Comparison of ENCODE assay signal across 9 cellular contexts in genomic region chr6:169589293-169589692, GRCh38.
DNase-seq lines count a peak whose midpoint lies in the region; ATAC-seq, FAIRE-seq and TF ChIP-seq lines count a peak whose summit lies in the region.
"Had no signal": no experiment of that assay in that cellular context is flagged by ENCODE, and none has a peak within 500 bp of the region (broad histone marks: within the 10 kb centered on the region; RNA-seq: fewer than 3 reads in every experiment).

No MANE protein-coding gene starts in this region.

- FAIRE-seq in HTR-8/SVneo (lab: Jason Lieb, UNC), result no peak

- H3K27me3 Mint-ChIP-seq in activated naive CD8-positive, alpha-beta T cell treated with anti-CD3 and anti-CD28 coated beads, Interleukin-2, amount 50 U/mL, for 24 hours, result no peaks in the 10 kb centered on the region

- no peaks in the 10 kb centered on the region for H3K27me3 ChIP-seq in osteoblast (ENCODE audit: insufficient read depth, low read length)
- H3K27me3 ChIP-seq: cardiac muscle cell had no signal

- H2AFZ ChIP-seq in osteoblast (ENCODE audit: low read length), result peak overlapping the region; percentile 72

- H3K9me3 ChIP-seq in osteoblast (ENCODE audit: low read depth, low read length), result no peaks in the 10 kb centered on the region

- peak overlapping the region; percentile 54 for H3K27ac ChIP-seq in osteoblast (ENCODE audit: low read depth, low read length)
- H3K27ac ChIP-seq: cardiac muscle cell had no signal

- H3K9me3 Mint-ChIP-seq in activated naive CD8-positive, alpha-beta T cell treated with anti-CD3 and anti-CD28 coated beads, Interleukin-2, amount 50 U/mL, for 24 hours, result peaks cover 8% of the 10 kb centered on the region

- H3K4me3 Mint-ChIP-seq in activated naive CD8-positive, alpha-beta T cell treated with anti-CD3 and anti-CD28 coated beads, Interleukin-2, amount 50 U/mL, for 24 hours, result no peak overlapping the region

- no peaks in the 10 kb centered on the region for H3K36me3 ChIP-seq in osteoblast (ENCODE audit: insufficient read depth, low read length)
- H3K36me3 ChIP-seq: cardiac muscle cell had no signal

- no peak overlapping the region for H3K4me3 ChIP-seq in osteoblast (ENCODE audit: insufficient read depth, low read length)
- H3K4me3 ChIP-seq: cardiac muscle cell had no signal

- H4K20me1 ChIP-seq in osteoblast (ENCODE audit: insufficient read depth, low read length), result no peaks in the 10 kb centered on the region

- DNase-seq in DMS153 (lab: John Stamatoyannopoulos, UW), result peak; percentile 87
- peak; percentile 12 for DNase-seq in activated naive CD8-positive, alpha-beta T cell treated with anti-CD3 and anti-CD28 coated beads, Interleukin-2, amount 50 U/mL, for 24 hours
- peak; percentile 46 for DNase-seq in osteoblast (ENCODE audit: insufficient read length, low spot score, missing footprints)
- no peak for DNase-seq in Ammon's horn (ENCODE audit: low spot score)
- DNase-seq in GM03348 (ENCODE audit: low spot score), result no peak
- no peak for DNase-seq in HTR-8/SVneo (ENCODE audit: insufficient read length, low spot score)

- ATAC-seq in GM19467 (IDR thresholded peaks at IDR 0.05; ENCODE audit: unreplicated experiment) (peak; percentile 61), HG03521 (IDR thresholded peaks at IDR 0.05; ENCODE audit: unreplicated experiment) (peak; percentile 59)
- peak; percentile 45 for ATAC-seq in activated naive CD8-positive, alpha-beta T cell treated with anti-CD3 and anti-CD28 coated beads, Interleukin-2, amount 50 U/mL, for 24 hours

- H3K27ac Mint-ChIP-seq in activated naive CD8-positive, alpha-beta T cell treated with anti-CD3 and anti-CD28 coated beads, Interleukin-2, amount 50 U/mL, for 24 hours, result peak overlapping the region; percentile 48

- H3K36me3 Mint-ChIP-seq in activated naive CD8-positive, alpha-beta T cell treated with anti-CD3 and anti-CD28 coated beads, Interleukin-2, amount 50 U/mL, for 24 hours (ENCODE audit: low read depth), result peaks cover 12% of the 10 kb centered on the region

- peaks cover 38% of the 10 kb centered on the region for H3K4me1 Mint-ChIP-seq in activated naive CD8-positive, alpha-beta T cell treated with anti-CD3 and anti-CD28 coated beads, Interleukin-2, amount 50 U/mL, for 24 hours

- peaks cover 28% of the 10 kb centered on the region for H3K4me1 ChIP-seq in osteoblast (ENCODE audit: insufficient read depth, low read length)

- no peaks in the 10 kb centered on the region for H3K79me2 ChIP-seq in osteoblast (ENCODE audit: insufficient read depth, low read length)

- no peak for TF ChIP-seq CTCF in osteoblast (IDR thresholded peaks at IDR 0.05; ENCODE audit: extremely low read depth, low read depth, low read length)

- H3K4me2 ChIP-seq in osteoblast (ENCODE audit: insufficient read depth, low read length), result peak overlapping the region; percentile 73

Comparison
In these comparisons a context has a peak if more than half of its experiments do, and no peak if none do; other contexts are left out.
1. DNase-seq: peak in DMS153 (single experiment), activated naive CD8-positive, alpha-beta T cell treated with anti-CD3 and anti-CD28 coated beads, Interleukin-2, amount 50 U/mL, for 24 hours (single experiment) and osteoblast (single experiment); none in Ammon's horn (single experiment), GM03348 (single experiment) and HTR-8/SVneo (single experiment).
2. Peak in every context shown above with its lines, with median percentiles within 50 percentile points of each other: ATAC-seq.